11 cellular contexts compared by ENCODE assay signal in genomic region chr16:4389051-4389955, GRCh38. TPM values are rescaled to one million over a fixed set of nuclear protein-coding genes. Genes with fewer than 3 reads are reported as not detected.
DNase-seq lines count a peak whose midpoint lies in the region; ATAC-seq and TF ChIP-seq lines count a peak whose summit lies in the region.
"Had no signal": no experiment of that assay in that cellular context is flagged by ENCODE, and none has a peak within 500 bp of the region (broad histone marks: within the 10 kb centered on the region; RNA-seq: fewer than 3 reads in every experiment).

No MANE protein-coding gene starts in this region.

- H4K20me1 ChIP-seq in GM23338 (replicated peaks; ENCODE audit: insufficient read depth) = no peaks in the 10 kb centered on the region

- peaks cover 19% of the 10 kb centered on the region for H3K27me3 Mint-ChIP-seq in GM23338 (ENCODE audit: insufficient read depth, low read depth, poor library complexity)

- peaks cover 43% of the 10 kb centered on the region for H3K4me1 Mint-ChIP-seq in GM23338

- intact Hi-C loops in ascending aorta (cut with DNase I) = loop anchor here (2.0 to 5.0 kb wide), 2 partner anchors 27 to 37 kb away; partner anchors contain the start of genes CORO7 and PAM16

- no peak overlapping the region for H3K4me3 ChIP-seq in GM23338
- no peak overlapping the region for H3K4me3 ChIP-seq in ascending aorta
- H3K4me3 ChIP-seq in iPS-15b (ENCODE audit: low read depth, low read length) = no peak overlapping the region
- H3K4me3 ChIP-seq in skeletal muscle tissue (ENCODE audit: low read length in 3 of 3) = no peak overlapping the region

- peak overlapping the region; percentile 78 for H3K27ac ChIP-seq in GM23338 (ENCODE audit: low read depth)
- H3K27ac ChIP-seq in ascending aorta = peak overlapping the region; percentile 94 to 99
- peak overlapping the region; percentile 57 for H3K27ac ChIP-seq in skeletal muscle tissue (ENCODE audit: low read depth, low read length)

- H2AFZ ChIP-seq in GM23338 = no peak overlapping the region

- no peak overlapping the region; the same call in 2 of the 3 replicates for H3K4me3 Mint-ChIP-seq in GM23338

- H3F3A ChIP-seq in GM23338 (replicated peaks; ENCODE audit: low read depth) = peaks cover 34% of the 10 kb centered on the region

- H3K9me2 ChIP-seq in GM23338 (ENCODE audit: insufficient read depth) = no peaks in the 10 kb centered on the region

- no peaks in the 10 kb centered on the region for H3K79me2 ChIP-seq in GM23338 (replicated peaks; ENCODE audit: insufficient read depth)

- H3K27ac Mint-ChIP-seq in GM23338 = peak overlapping the region; percentile 78

- DNase-seq in GM23338 (ENCODE audit: low spot score) (peak; percentile 25), ascending aorta (ENCODE audit: low spot score in 2 of 2) (peak in 1 of 2 donors; percentile 70), NCI-H446 treated with DMSO at 0.1 percent for 48 hours (lab: John Stamatoyannopoulos, UW) (no peak), NCI-H1694 (lab: John Stamatoyannopoulos, UW) (no peak), NAMALWA (ENCODE audit: low spot score) (no peak)
- no peak for DNase-seq in stimulated activated CD8-positive, alpha-beta memory T cell treated with anti-CD3 and anti-CD28 coated beads, Interleukin-4, amount 100 ng/mL, for 48 hours
- DNase-seq: hypothalamus, MV-4-11, NCI-H510A had no signal

- H3K27me3 ChIP-seq in GM23338 (ENCODE audit: insufficient read depth) (no peaks in the 10 kb centered on the region), ascending aorta (no peaks in the 10 kb centered on the region), iPS-15b (ENCODE audit: control insufficient read depth, insufficient read depth, low read length) (no peaks in the 10 kb centered on the region), skeletal muscle tissue (ENCODE audit: control insufficient read depth in 3 of 3, insufficient read depth in 3 of 3, low read length in 3 of 3) (no peaks in the 10 kb centered on the region)

- H3K4me1 ChIP-seq in GM23338 (ENCODE audit: insufficient read depth) (peaks cover 43% of the 10 kb centered on the region), ascending aorta (peaks cover 44 to 68% of the 10 kb centered on the region in 2 donors), iPS-15b (ENCODE audit: control insufficient read depth, insufficient read depth, low read length) (peaks cover 23% of the 10 kb centered on the region), skeletal muscle tissue (ENCODE audit: control insufficient read depth in 3 of 3, insufficient read depth in 3 of 3, low read length in 3 of 3) (peaks cover 9 to 35% (median 22%) of the 10 kb centered on the region in 3 donors)

- H3K9ac ChIP-seq in iPS-15b (ENCODE audit: low read depth, low read length) = peak overlapping the region; percentile 37
- peak overlapping the region in 2 of 3 donors; percentile 1 to 45 for H3K9ac ChIP-seq in skeletal muscle tissue (ENCODE audit: low read depth in 1 of 3, low read length in 3 of 3)

- ATAC-seq in GM23338 = no peak

- TF ChIP-seq CTCF in GM23338 (conservative IDR thresholded peaks at IDR 0.05; ENCODE audit: low read depth in 2 of 2) = 0 out of 4 replicates have a peak, but pooled peaks of 1 of the 2 experiments have one; percentile 1
- TF ChIP-seq CTCF in ascending aorta (IDR thresholded peaks at IDR 0.05) = no peak

- H3K36me3 ChIP-seq in GM23338 (ENCODE audit: insufficient read depth) (no peaks in the 10 kb centered on the region), ascending aorta (peaks cover 0 to 2% of the 10 kb centered on the region in 2 donors), iPS-15b (ENCODE audit: control insufficient read depth, insufficient read depth, low read length) (peaks cover 23% of the 10 kb centered on the region), skeletal muscle tissue (ENCODE audit: control insufficient read depth in 3 of 3, insufficient read depth in 3 of 3, low read length in 3 of 3) (peaks cover 7 to 10% (median 8%) of the 10 kb centered on the region in 3 donors)

- H3K36me3 Mint-ChIP-seq in GM23338 (ENCODE audit: low read depth) = no peaks in the 10 kb centered on the region; the same call in 2 of the 3 replicates

- H3K9me3 Mint-ChIP-seq in GM23338 = no peaks in the 10 kb centered on the region

- H3K9me3 ChIP-seq in ascending aorta = no peaks in the 10 kb centered on the region
- no peaks in the 10 kb centered on the region for H3K9me3 ChIP-seq in iPS-15b (ENCODE audit: control insufficient read depth, insufficient read depth, low read length)
- H3K9me3 ChIP-seq in skeletal muscle tissue (ENCODE audit: control insufficient read depth in 3 of 3, low read length in 3 of 3) = no peaks in the 10 kb centered on the region

- peak overlapping the region; percentile 48 for H3K4me2 ChIP-seq in GM23338

TF ChIP-seq in GM23338, 12 proteins besides CTCF, POLR2A, EP300 and RAD21:
- TF ChIP-seq EZH2 (IDR thresholded peaks at IDR 0.05; ENCODE audit: low read depth, unreplicated experiment) (no peak), JUNB (IDR thresholded peaks at IDR 0.05; ENCODE audit: unreplicated experiment) (no peak), NANOG (IDR thresholded peaks at IDR 0.05; ENCODE audit: borderline replicate concordance) (no peak), EZH2phosphoT487 (IDR thresholded peaks at IDR 0.05; ENCODE audit: unreplicated experiment) (no peak)

RNA-seq across cellular contexts. Expression of gene VASN, which starts 17.7 kb away (rescaled TPM):
- 15.5 and 16.9 TPM in 2 replicates for total RNA-seq in GM23338 (2014; rRNA removed; shearing (Covaris generic))
- polyA plus RNA-seq in GM23338 (2016; fragmentation: Nextera tagmentation; extraction: Ambion mirVana) = 7.1 and 8.0 TPM in 2 replicates
- 218 TPM for total RNA-seq in ascending aorta
- 13.0 TPM for total RNA-seq in skeletal muscle tissue

RNA-seq across cellular contexts. Expression of gene CORO7, which starts 27.1 kb away (rescaled TPM):
- 40.5 and 46.4 TPM in 2 replicates for total RNA-seq in GM23338 (2014; rRNA removed; shearing (Covaris generic))
- polyA plus RNA-seq in GM23338 (2016; fragmentation: Nextera tagmentation; extraction: Ambion mirVana) = 14.2 and 19.1 TPM in 2 replicates
- total RNA-seq in ascending aorta (41.9 TPM), skeletal muscle tissue (14.6 TPM)

RNA-seq across cellular contexts. Expression of gene DNAJA3, which starts 36.4 kb away (rescaled TPM):
- 75.5 and 75.9 TPM in 2 replicates for total RNA-seq in GM23338 (2014; rRNA removed; shearing (Covaris generic))
- 46.6 and 56.3 TPM in 2 replicates for polyA plus RNA-seq in GM23338 (2016; fragmentation: Nextera tagmentation; extraction: Ambion mirVana)
- 40.7 TPM for total RNA-seq in ascending aorta
- 35.5 TPM for total RNA-seq in skeletal muscle tissue

RNA-seq across cellular contexts. Expression of gene PAM16, which starts 38.2 kb away (rescaled TPM):
- total RNA-seq in GM23338 (2014; rRNA removed; shearing (Covaris generic)) = 84.1 and 113 TPM in 2 replicates
- polyA plus RNA-seq in GM23338 (2016; fragmentation: Nextera tagmentation; extraction: Ambion mirVana) = 283 and 331 TPM in 2 replicates
- 26.6 TPM for total RNA-seq in ascending aorta
- total RNA-seq in skeletal muscle tissue = 32.9 TPM

Comparison
In these comparisons a context has a peak if more than half of its experiments do, and no peak if none do; other contexts are left out.
1. RNA of gene VASN, which starts 17.7 kb away (total RNA-seq): 218 TPM in ascending aorta (single experiment); 15.5 to 16.9 TPM in GM23338 and 13.0 TPM in skeletal muscle tissue (single experiment); every median in the first group is over 10 times any median in the second.
2. Peak in every context shown above with its lines, with median percentiles within 50 percentile points of each other: H3K27ac ChIP-seq.